In genomic region chr15:36924076-36924475, GRCh38 we compare ENCODE assay signal across 26 cellular contexts.
"Had no signal": no experiment of that assay in that cellular context is flagged by ENCODE, and none has a peak within 500 bp of the region (broad histone marks: within the 10 kb centered on the region; RNA-seq: fewer than 3 reads in every experiment).

No MANE protein-coding gene starts in this region.

- H3K9me3 ChIP-seq: body of pancreas, esophagus muscularis mucosa, mucosa of descending colon, tibial nerve had no signal

- H3K4me3 ChIP-seq: body of pancreas, esophagus muscularis mucosa, hepatocyte, mucosa of descending colon, tibial nerve had no signal

- H3K36me3 ChIP-seq: tibial nerve had no signal

- ATAC-seq: activated CD4-positive, CD25-positive, alpha-beta regulatory T cell treated with anti-CD3 and anti-CD28 coated beads, Interleukin-2, amount 50 U/mL, for 24 hours; activated CD8-positive, alpha-beta memory T cell treated with anti-CD3 and anti-CD28 coated beads, Interleukin-2, amount 10 ng/mL, durations not matched to agents 7 days and 5 days; activated CD8-positive, alpha-beta T cell treated with anti-CD3 and anti-CD28 coated beads for 36 hours; activated naive CD8-positive, alpha-beta T cell treated with anti-CD3 and anti-CD28 coated beads, Interleukin-2, amount 50 U/mL, for 24 hours; body of pancreas; left ventricle myocardium superior; mucosa of descending colon; sciatic nerve; stimulated activated effector memory CD8-positive, alpha-beta T cell treated with anti-CD3 and anti-CD28 coated beads, Interleukin-12 subunit alpha, Interleukin-12 subunit beta, amount 100 ng/mL, for 72 hours; stimulated activated naive CD8-positive, alpha-beta T cell treated with anti-CD3 and anti-CD28 coated beads, Interleukin-15, amount 100 ng/mL, for 72 hours had no signal

- H3K27ac ChIP-seq: body of pancreas, esophagus muscularis mucosa, hepatocyte, tibial nerve, VCaP had no signal

- H3K4me1 ChIP-seq: body of pancreas, tibial nerve had no signal

- DNase-seq: activated CD4-positive, alpha-beta T cell treated with anti-CD3 and anti-CD28 coated beads, Interleukin-2, amount 10 ng/mL, durations not matched to agents 7 days and 5 days; activated CD8-positive, alpha-beta memory T cell treated with anti-CD3 and anti-CD28 coated beads, Interleukin-2, amount 10 ng/mL, durations not matched to agents 7 days and 5 days; activated CD8-positive, alpha-beta T cell treated with anti-CD3 and anti-CD28 coated beads for 36 hours; activated effector memory CD4-positive, alpha-beta T cell treated with anti-CD3 and anti-CD28 coated beads, Interleukin-2, amount 50 U/mL, for 16 hours; activated naive CD4-positive, alpha-beta T cell treated with anti-CD3 and anti-CD28 coated beads, Interleukin-2, amount 50 U/mL, for 16 hours; activated naive CD8-positive, alpha-beta T cell treated with anti-CD3 and anti-CD28 coated beads, Interleukin-2, amount 50 U/mL, for 24 hours; activated T-cell treated with anti-CD3 and anti-CD28 coated beads for 4 hours; body of pancreas; central memory CD4-positive, alpha-beta T cell; dermis blood vessel endothelial cell; effector CD8-positive, alpha-beta T cell; glutamatergic neuron; immature natural killer cell; left ventricle myocardium superior; mucosa of descending colon; occipital lobe; small intestine; stimulated activated CD4-positive, alpha-beta T cell treated with anti-CD3 and anti-CD28 coated beads, Interleukin-2, amount 100 ng/mL, for 24 hours; stimulated activated naive CD8-positive, alpha-beta T cell treated with anti-CD3 and anti-CD28 coated beads, Interleukin-15, amount 100 ng/mL, for 72 hours had no signal

- H3K27me3 ChIP-seq: body of pancreas, esophagus muscularis mucosa, hepatocyte, tibial nerve had no signal
